In the genomic region with DNA sequence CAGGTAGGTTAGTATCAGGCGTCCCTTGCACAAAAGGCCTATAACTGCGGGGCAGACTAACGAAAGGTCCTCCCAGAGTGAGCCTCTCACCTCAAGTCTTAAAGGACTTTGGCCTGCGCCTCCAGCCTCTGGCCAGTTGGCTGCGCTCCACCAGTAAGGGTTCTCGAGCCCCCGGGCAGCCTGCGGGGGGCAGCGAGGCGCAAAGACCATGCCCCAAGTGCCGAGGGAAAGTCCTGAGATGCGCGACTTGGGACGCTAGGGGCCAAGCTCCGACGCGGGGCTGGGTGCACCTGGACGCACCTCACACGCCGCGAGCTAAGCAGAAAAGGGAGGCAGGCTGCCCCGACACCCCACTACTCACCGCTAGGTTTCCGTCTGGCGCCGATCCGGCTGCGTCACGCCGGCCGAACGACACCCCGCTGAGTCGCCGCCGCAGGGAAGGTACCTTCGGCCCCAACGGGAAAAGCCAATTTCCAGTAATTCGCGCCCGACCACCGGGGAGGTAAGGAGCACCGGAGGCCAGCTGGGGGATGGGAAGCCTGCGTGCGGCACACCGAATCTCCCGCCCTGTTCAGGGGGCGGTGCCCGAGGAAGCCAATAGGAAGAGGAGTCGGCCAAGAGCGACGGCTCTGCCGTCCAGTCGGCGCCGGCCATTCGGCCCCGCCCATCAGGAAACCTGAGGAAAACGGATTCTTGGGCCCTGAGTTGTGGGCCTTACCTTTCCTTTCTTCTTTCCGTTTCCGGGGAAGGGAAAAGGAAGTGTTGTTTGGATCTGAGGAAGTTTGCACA, we compare ENCODE assay signal across 1 cellular context.
A peak's percentile ranks its signal among the peaks of the same experiment; 100 is the strongest.
TF ChIP-seq lines count a peak whose summit lies in the region.

Gene ORC2, minus strand, starts transcription at position 532 of the 789 bp plus-strand sequence. CDS start 5,537 bp downstream, outside the sequence.

TF ChIP-seq in GM12878, 131 proteins besides CTCF, POLR2A, EP300 and RAD21 (continued from another document and continues in another):
- TF ChIP-seq ZBTB40 (IDR thresholded peaks at IDR 0.05; ENCODE audit: borderline replicate concordance) (peak; percentile 82; the same call in 1 of the 2 replicates), MTA2 (IDR thresholded peaks at IDR 0.05; ENCODE audit: low read depth) (0 out of 2 replicates have a peak, but pooled peaks have one; percentile 36), BHLHE40 (IDR thresholded peaks at IDR 0.05; ENCODE audit: borderline replicate concordance in 1 of 2, low read depth in 2 of 2, low read length in 1 of 2) (peak in 1 of 2 experiments; percentile 69; a peak in 2 of 4 replicates), ZNF274 (IDR thresholded peaks at IDR 0.05; ENCODE audit: insufficient read depth, insufficient read length) (no peak), DPF2 (IDR thresholded peaks at IDR 0.05) (peak; percentile 98), PAX8 (IDR thresholded peaks at IDR 0.05) (no peak), SMAD1 (IDR thresholded peaks at IDR 0.05; ENCODE audit: low read depth, partially characterized antibody) (no peak), EED (IDR thresholded peaks at IDR 0.05; ENCODE audit: low read depth) (peak; percentile 82), MAX (IDR thresholded peaks at IDR 0.05; ENCODE audit: low read depth, low read length) (peak; percentile 45; the same call in 1 of the 2 replicates), STAT3 (IDR thresholded peaks at IDR 0.05; ENCODE audit: low read depth, low read length) (no peak), SMC3 (IDR thresholded peaks at IDR 0.05; ENCODE audit: borderline replicate concordance, low read length) (peak; percentile 44), MTA3 (IDR thresholded peaks at IDR 0.05; ENCODE audit: borderline replicate concordance, low read length) (no peak), E2F4 (IDR thresholded peaks at IDR 0.05; ENCODE audit: low read depth, low read length) (peak; percentile 85), SIN3A (IDR thresholded peaks at IDR 0.05; ENCODE audit: low read depth, low read length) (peak; percentile 82), TCF12 (IDR thresholded peaks at IDR 0.05; ENCODE audit: low read depth, low read length) (peak; percentile 33; the same call in 1 of the 2 replicates), NRF1 (conservative IDR thresholded peaks at IDR 0.05; ENCODE audit: low read depth, low read length) (peak; percentile 21; the same call in 1 of the 2 replicates), TCF3 (IDR thresholded peaks at IDR 0.05; ENCODE audit: borderline replicate concordance, insufficient read depth, low read depth, low read length) (0 out of 2 replicates have a peak, but pooled peaks have one; percentile 46), EZH2 (IDR thresholded peaks at IDR 0.05; ENCODE audit: borderline replicate concordance, control insufficient read depth, low read depth, low read length) (no peak), FOXM1 (IDR thresholded peaks at IDR 0.05; ENCODE audit: low read depth, low read length) (0 out of 2 replicates have a peak, but pooled peaks have one; percentile 25), SMARCA5 (IDR thresholded peaks at IDR 0.05) (peak; percentile 98), TARDBP (IDR thresholded peaks at IDR 0.05; ENCODE audit: borderline replicate concordance) (0 out of 2 replicates have a peak, but pooled peaks have one; percentile 73), CBX3 (IDR thresholded peaks at IDR 0.05; ENCODE audit: borderline replicate concordance, low read depth) (no peak), RCOR1 (conservative IDR thresholded peaks at IDR 0.05; ENCODE audit: low read depth, low read length) (no peak), MYC (IDR thresholded peaks at IDR 0.05; ENCODE audit: insufficient read depth, insufficient read length, insufficient replicate concordance, low read length, severe bottlenecking) (peak; percentile 22), HDAC6 (IDR thresholded peaks at IDR 0.05; ENCODE audit: unreplicated experiment) (no peak), NBN (IDR thresholded peaks at IDR 0.05) (peak; percentile 90), ZNF384 (IDR thresholded peaks at IDR 0.05; ENCODE audit: borderline replicate concordance, low read depth, low read length) (no peak), CREB1 (IDR thresholded peaks at IDR 0.05; ENCODE audit: low read depth) (peak; percentile 68; the same call in 1 of the 2 replicates), HSF1 (IDR thresholded peaks at IDR 0.05; ENCODE audit: low read depth, low read length) (no peak), YY1 (IDR thresholded peaks at IDR 0.05; ENCODE audit: low read depth, low read length) (no peak), MXI1 (IDR thresholded peaks at IDR 0.05; ENCODE audit: low read depth, low read length) (no peak; the same call in none of the 2 replicates), PRDM15 (CRISPR knock-in tag; IDR thresholded peaks at IDR 0.05) (no peak)
- TF ChIP-seq, protein P1, sequence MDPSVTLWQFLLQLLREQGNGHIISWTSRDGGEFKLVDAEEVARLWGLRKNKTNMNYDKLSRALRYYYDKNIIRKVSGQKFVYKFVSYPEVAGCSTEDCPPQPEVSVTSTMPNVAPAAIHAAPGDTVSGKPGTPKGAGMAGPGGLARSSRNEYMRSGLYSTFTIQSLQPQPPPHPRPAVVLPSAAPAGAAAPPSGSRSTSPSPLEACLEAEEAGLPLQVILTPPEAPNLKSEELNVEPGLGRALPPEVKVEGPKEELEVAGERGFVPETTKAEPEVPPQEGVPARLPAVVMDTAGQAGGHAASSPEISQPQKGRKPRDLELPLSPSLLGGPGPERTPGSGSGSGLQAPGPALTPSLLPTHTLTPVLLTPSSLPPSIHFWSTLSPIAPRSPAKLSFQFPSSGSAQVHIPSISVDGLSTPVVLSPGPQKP (IDR thresholded peaks at IDR 0.05; ENCODE audit: low read depth, low read length), result no peak
- TF ChIP-seq, protein P2, sequence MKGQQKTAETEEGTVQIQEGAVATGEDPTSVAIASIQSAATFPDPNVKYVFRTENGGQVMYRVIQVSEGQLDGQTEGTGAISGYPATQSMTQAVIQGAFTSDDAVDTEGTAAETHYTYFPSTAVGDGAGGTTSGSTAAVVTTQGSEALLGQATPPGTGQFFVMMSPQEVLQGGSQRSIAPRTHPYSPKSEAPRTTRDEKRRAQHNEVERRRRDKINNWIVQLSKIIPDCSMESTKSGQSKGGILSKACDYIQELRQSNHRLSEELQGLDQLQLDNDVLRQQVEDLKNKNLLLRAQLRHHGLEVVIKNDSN (IDR thresholded peaks at IDR 0.05; ENCODE audit: borderline replicate concordance, extremely low read length, insufficient read depth, low read depth, low read length), result no peak
- TF ChIP-seq, protein P3, sequence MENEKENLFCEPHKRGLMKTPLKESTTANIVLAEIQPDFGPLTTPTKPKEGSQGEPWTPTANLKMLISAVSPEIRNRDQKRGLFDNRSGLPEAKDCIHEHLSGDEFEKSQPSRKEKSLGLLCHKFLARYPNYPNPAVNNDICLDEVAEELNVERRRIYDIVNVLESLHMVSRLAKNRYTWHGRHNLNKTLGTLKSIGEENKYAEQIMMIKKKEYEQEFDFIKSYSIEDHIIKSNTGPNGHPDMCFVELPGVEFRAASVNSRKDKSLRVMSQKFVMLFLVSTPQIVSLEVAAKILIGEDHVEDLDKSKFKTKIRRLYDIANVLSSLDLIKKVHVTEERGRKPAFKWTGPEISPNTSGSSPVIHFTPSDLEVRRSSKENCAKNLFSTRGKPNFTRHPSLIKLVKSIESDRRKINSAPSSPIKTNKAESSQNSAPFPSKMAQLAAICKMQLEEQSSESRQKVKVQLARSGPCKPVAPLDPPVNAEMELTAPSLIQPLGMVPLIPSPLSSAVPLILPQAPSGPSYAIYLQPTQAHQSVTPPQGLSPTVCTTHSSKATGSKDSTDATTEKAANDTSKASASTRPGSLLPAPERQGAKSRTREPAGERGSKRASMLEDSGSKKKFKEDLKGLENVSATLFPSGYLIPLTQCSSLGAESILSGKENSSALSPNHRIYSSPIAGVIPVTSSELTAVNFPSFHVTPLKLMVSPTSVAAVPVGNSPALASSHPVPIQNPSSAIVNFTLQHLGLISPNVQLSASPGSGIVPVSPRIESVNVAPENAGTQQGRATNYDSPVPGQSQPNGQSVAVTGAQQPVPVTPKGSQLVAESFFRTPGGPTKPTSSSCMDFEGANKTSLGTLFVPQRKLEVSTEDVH (IDR thresholded peaks at IDR 0.05; ENCODE audit: low read depth, partially characterized antibody), result no peak
- TF ChIP-seq, protein P4, sequence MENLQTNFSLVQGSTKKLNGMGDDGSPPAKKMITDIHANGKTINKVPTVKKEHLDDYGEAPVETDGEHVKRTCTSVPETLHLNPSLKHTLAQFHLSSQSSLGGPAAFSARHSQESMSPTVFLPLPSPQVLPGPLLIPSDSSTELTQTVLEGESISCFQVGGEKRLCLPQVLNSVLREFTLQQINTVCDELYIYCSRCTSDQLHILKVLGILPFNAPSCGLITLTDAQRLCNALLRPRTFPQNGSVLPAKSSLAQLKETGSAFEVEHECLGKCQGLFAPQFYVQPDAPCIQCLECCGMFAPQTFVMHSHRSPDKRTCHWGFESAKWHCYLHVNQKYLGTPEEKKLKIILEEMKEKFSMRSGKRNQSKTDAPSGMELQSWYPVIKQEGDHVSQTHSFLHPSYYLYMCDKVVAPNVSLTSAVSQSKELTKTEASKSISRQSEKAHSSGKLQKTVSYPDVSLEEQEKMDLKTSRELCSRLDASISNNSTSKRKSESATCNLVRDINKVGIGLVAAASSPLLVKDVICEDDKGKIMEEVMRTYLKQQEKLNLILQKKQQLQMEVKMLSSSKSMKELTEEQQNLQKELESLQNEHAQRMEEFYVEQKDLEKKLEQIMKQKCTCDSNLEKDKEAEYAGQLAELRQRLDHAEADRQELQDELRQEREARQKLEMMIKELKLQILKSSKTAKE (IDR thresholded peaks at IDR 0.05; ENCODE audit: low read depth, poor library complexity, severe bottlenecking), result no peak
